ENCODE assay signal across 37 cellular contexts in the genomic region with DNA sequence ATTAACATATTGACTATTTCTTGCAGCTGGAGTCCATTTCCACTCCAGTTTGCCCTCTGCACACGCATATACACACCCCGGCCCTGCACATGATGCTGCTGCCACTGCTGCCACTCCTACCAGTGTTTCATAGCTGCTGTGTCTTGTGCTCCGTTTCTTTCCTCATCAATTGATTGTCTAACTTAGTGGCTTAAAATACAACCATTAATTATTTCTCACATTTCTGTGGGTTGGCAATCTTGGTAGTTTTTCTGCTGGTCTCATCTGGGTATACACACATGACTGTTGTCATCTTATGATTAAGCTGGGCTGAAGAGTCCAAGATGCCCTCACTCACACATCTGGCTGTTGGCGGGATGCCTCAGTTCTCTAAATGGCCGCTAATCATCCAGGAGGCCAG. TPM values are rescaled to one million over a fixed set of nuclear protein-coding genes. Genes with fewer than 3 reads are reported as not detected.
"Had no signal": no experiment of that assay in that cellular context is flagged by ENCODE, and none has a peak within 500 bp of the region (broad histone marks: within the 10 kb centered on the region; RNA-seq: fewer than 3 reads in every experiment).

No MANE protein-coding gene starts in this region.

- H3K36me3 ChIP-seq: adrenal gland, brain microvascular endothelial cell, breast epithelium had no signal

- FAIRE-seq: TTC549 had no signal

- H3K4me3 ChIP-seq: adrenal gland, body of pancreas, breast epithelium had no signal

- H3K27ac ChIP-seq: adrenal gland, body of pancreas, brain microvascular endothelial cell, breast epithelium, VCaP had no signal

- DNase-seq: activated B cell treated with CpG ODN at 0.5 μM for 24 hours; activated CD4-positive, alpha-beta memory T cell treated with anti-CD3 and anti-CD28 coated beads for 36 hours; activated CD4-positive, alpha-beta T cell treated with anti-CD3 and anti-CD28 coated beads for 4 hours; activated CD4-positive, alpha-beta T cell treated with anti-CD3 and anti-CD28 coated beads, Interleukin-2, amount 10 ng/mL, durations not matched to agents 24 days and 14 days; activated CD4-positive, alpha-beta T cell treated with anti-CD3 and anti-CD28 coated beads, Interleukin-2, amount 50 U/mL, for 1 hour; activated CD4-positive, alpha-beta T cell treated with anti-CD3 and anti-CD28 coated beads, Interleukin-2, amount 50 U/mL, for 4 hours; activated CD4-positive, CD25-positive, alpha-beta regulatory T cell treated with anti-CD3 and anti-CD28 coated beads, Interleukin-2, amount 50 U/mL, for 72 hours; activated CD8-positive, alpha-beta memory T cell treated with anti-CD3 and anti-CD28 coated beads, Interleukin-2, amount 50 U/mL, for 4 hours; activated CD8-positive, alpha-beta T cell treated with anti-CD3 and anti-CD28 coated beads for 36 hours; activated effector memory CD4-positive, alpha-beta T cell treated with anti-CD3 and anti-CD28 coated beads, Interleukin-2, amount 50 U/mL, for 16 hours; activated gamma-delta T cell treated with Interleukin-2 at 50 U/mL for 16 hours; activated naive CD4-positive, alpha-beta T cell; activated naive CD4-positive, alpha-beta T cell treated with anti-CD3 and anti-CD28 coated beads for 36 hours; activated naive CD4-positive, alpha-beta T cell treated with anti-CD3 and anti-CD28 coated beads, Interleukin-2, amount 50 U/mL, for 16 hours; activated naive CD8-positive, alpha-beta T cell treated with anti-CD3 and anti-CD28 coated beads for 36 hours; activated T-cell treated with anti-CD3 and anti-CD28 coated beads for 4 hours; activated T-cell treated with anti-CD3 and anti-CD28 coated beads, Interleukin-2, amount 50 U/mL, for 1 hour; activated T-cell treated with anti-CD3 and anti-CD28 coated beads, Interleukin-2, amount 50 U/mL, for 4 hours; activated T-cell treated with anti-CD3 and anti-CD28 coated beads, Interleukin-2, amount 50 U/mL, for 72 hours; adrenal gland; amniotic stem cell; aorta; body of pancreas; brain microvascular endothelial cell; central memory CD4-positive, alpha-beta T cell; T-helper 2 cell; T-helper 9 cell had no signal

- ATAC-seq: activated CD8-positive, alpha-beta T cell treated with anti-CD3 and anti-CD28 coated beads for 36 hours; activated naive CD4-positive, alpha-beta T cell treated with anti-CD3 and anti-CD28 coated beads, Interleukin-2, amount 50 U/mL, for 72 hours; activated T-cell treated with anti-CD3 and anti-CD28 coated beads, Interleukin-2, amount 50 U/mL, for 4 hours; activated T-cell treated with anti-CD3 and anti-CD28 coated beads, Interleukin-2, amount 50 U/mL, for 72 hours; activated T-helper 17 cell treated with anti-CD3 and anti-CD28 coated beads, Interleukin-2, amount 50 U/mL, for 72 hours; body of pancreas had no signal

- H3K27me3 ChIP-seq: adrenal gland, body of pancreas, brain microvascular endothelial cell, breast epithelium had no signal

- H3K9me3 ChIP-seq: adrenal gland, body of pancreas, breast epithelium had no signal

- H3K4me1 ChIP-seq: adrenal gland, body of pancreas, breast epithelium had no signal

RNA-seq across cellular contexts. Expression of a gene that starts 32.9 kb away (rescaled TPM):
- total RNA-seq: activated B cell treated with CpG ODN at 0.5 μM for 24 hours; activated CD4-positive, alpha-beta memory T cell treated with anti-CD3 and anti-CD28 coated beads for 36 hours; activated CD4-positive, alpha-beta T cell treated with anti-CD3 and anti-CD28 coated beads, Interleukin-2, amount 10 ng/mL, durations not matched to agents 24 days and 14 days; activated CD8-positive, alpha-beta memory T cell treated with anti-CD3 and anti-CD28 coated beads for 36 hours; activated CD8-positive, alpha-beta T cell treated with anti-CD3 and anti-CD28 coated beads for 36 hours; activated naive CD4-positive, alpha-beta T cell treated with anti-CD3 and anti-CD28 coated beads for 36 hours; activated naive CD8-positive, alpha-beta T cell treated with anti-CD3 and anti-CD28 coated beads for 36 hours; activated T-cell treated with anti-CD3 and anti-CD28 coated beads, Interleukin-2, amount 50 U/mL, for 4 hours; activated T-cell treated with anti-CD3 and anti-CD28 coated beads, Interleukin-2, amount 50 U/mL, for 72 hours; activated T-helper 1 cell treated with anti-CD3 and anti-CD28 coated beads, Interleukin-12 subunit alpha, Interleukin-12 subunit beta, Interleukin-2, Interleukin-4 antibody, amounts not matched to agents 30 ng/mL and 10 ng/mL and 1 ng/mL, durations not matched to agents 14 hours and 24 hours and 36 hours; activated T-helper 17 cell treated with anti-CD3 and anti-CD28 coated beads, Interleukin-2, amount 50 U/mL, for 72 hours; adrenal gland; aorta; astrocyte; body of pancreas; breast epithelium; cardiac septum; cerebellum had no signal
- polyA plus RNA-seq: adrenal gland, aorta had no signal
